ENCODE assay signal across 8 cellular contexts in the genomic region with DNA sequence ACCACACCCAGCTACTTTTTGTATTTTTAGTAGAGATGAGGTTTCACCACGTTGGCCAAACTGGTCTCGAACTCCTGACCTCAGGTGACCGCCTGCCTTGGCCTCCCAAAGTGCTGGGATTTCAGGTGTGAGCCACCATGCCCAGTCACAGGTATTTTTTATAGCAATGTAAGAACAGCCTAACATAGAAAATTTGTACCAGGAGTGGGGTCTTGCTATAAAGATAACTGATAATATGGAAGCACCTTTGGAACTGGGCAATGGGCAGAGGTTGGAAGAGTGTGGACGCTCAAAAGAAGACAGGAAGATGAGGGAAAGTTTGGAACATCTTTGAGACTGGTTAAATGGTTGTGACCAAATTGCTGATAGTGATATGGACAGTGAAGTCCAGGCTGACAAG.
"Had no signal": no experiment of that assay in that cellular context is flagged by ENCODE, and none has a peak within 500 bp of the region (broad histone marks: within the 10 kb centered on the region; RNA-seq: fewer than 3 reads in every experiment).

No MANE protein-coding gene starts in this region.

- ATAC-seq: HepG2 had no signal

- H3K27ac ChIP-seq: HL-60, KMS-11 had no signal

- DNase-seq: Karpas-422, KBM-7, KG1 had no signal

- H3K4me2 ChIP-seq: KMS-11 had no signal

- H3K4me3 Mint-ChIP-seq: IgD-negative memory B cell had no signal

- H3K36me3 Mint-ChIP-seq: IgD-negative memory B cell had no signal

- FAIRE-seq: HepG2, HTR-8/SVneo had no signal

- H3K9ac ChIP-seq: KMS-11 had no signal

- H3K4me1 Mint-ChIP-seq: IgD-negative memory B cell had no signal
